8 cellular contexts compared by ENCODE assay signal in genomic region chr5:139709587-139710369, GRCh38.
A peak's percentile ranks its signal among the peaks of the same experiment; 100 is the strongest.
DNase-seq lines count a peak whose midpoint lies in the region; ATAC-seq and TF ChIP-seq lines count a peak whose summit lies in the region.

No MANE protein-coding gene starts in this region.

- H3K36me3 ChIP-seq in GM06990 (ENCODE audit: control insufficient read depth, insufficient read depth, low read length) (no peaks in the 10 kb centered on the region), SK-N-SH (replicated peaks in 1 of 2; ENCODE audit: control insufficient read depth in 1 of 2, insufficient read depth in 2 of 2, low read length in 1 of 2) (no peaks in the 10 kb centered on the region)

- POLR2A ChIA-PET in SK-N-SH (lab: Yijun Ruan, JAX) = interaction anchor here (0.7 to 4.6 kb wide), 27 partner anchors 9 to 76 kb away, joined by 3 to 35 read pairs (median 5); partner anchors contain the start of gene CXXC5

- DNase-seq in GM06990 (ENCODE audit: extremely low read depth, insufficient read length) (peak; percentile 49), SK-N-SH (peak; percentile 77), endothelial cell (ENCODE audit: low spot score) (peak; percentile 66), foreskin melanocyte (no peak), D341Med (ENCODE audit: low spot score) (no peak), dedifferentiated amniotic fluid mesenchymal stem cell (ENCODE audit: extremely low spot score) (no peak)

- no peaks in the 10 kb centered on the region for H4K20me1 ChIP-seq in SK-N-SH (ENCODE audit: insufficient read depth)

- peaks cover 28% of the 10 kb centered on the region for H3K27me3 Mint-ChIP-seq in endothelial cell (ENCODE audit: unreplicated experiment)
- H3K27me3 Mint-ChIP-seq in nephron (ENCODE audit: low read depth) = peaks cover 23% of the 10 kb centered on the region

- TF ChIP-seq RAD21 in SK-N-SH (IDR thresholded peaks at IDR 0.05; ENCODE audit: low read length) = no peak

- H3K9me3 ChIP-seq in SK-N-SH = no peaks in the 10 kb centered on the region

- H3K36me3 Mint-ChIP-seq in endothelial cell (ENCODE audit: low read depth, unreplicated experiment) (no peaks in the 10 kb centered on the region), nephron (ENCODE audit: low read depth) (no peaks in the 10 kb centered on the region)

- H3K9me3 Mint-ChIP-seq in endothelial cell (ENCODE audit: unreplicated experiment) (no peaks in the 10 kb centered on the region), nephron (no peaks in the 10 kb centered on the region)

- H3K4me3 ChIP-seq in GM06990 (replicated peaks; ENCODE audit: low read depth, low read length) (peak overlapping the region; percentile 22), SK-N-SH (ENCODE audit: low read depth in 2 of 2, low read length in 1 of 2) (peak overlapping the region; percentile 34 to 40)

- H3K4me1 Mint-ChIP-seq in endothelial cell (ENCODE audit: unreplicated experiment) = peaks cover 33% of the 10 kb centered on the region
- peaks cover 37% of the 10 kb centered on the region for H3K4me1 Mint-ChIP-seq in nephron

- peaks cover 21 to 56% of the 10 kb centered on the region in 2 experiments for H3K4me1 ChIP-seq in SK-N-SH (ENCODE audit: control insufficient read depth in 1 of 2, insufficient read depth in 2 of 2, low read depth in 1 of 2, low read length in 1 of 2)

- 82% methylated on average over 19 of the region's 59 CpGs for WGBS in SK-N-SH (ENCODE audit: low lambda C conversion rate)

- peaks cover 32% of the 10 kb centered on the region for H3F3A ChIP-seq in SK-N-SH (replicated peaks; ENCODE audit: insufficient read depth)

- no peaks in the 10 kb centered on the region for H3K79me2 ChIP-seq in SK-N-SH (ENCODE audit: insufficient read depth)

- no peak for TF ChIP-seq EP300 in SK-N-SH (IDR thresholded peaks at IDR 0.05; ENCODE audit: borderline replicate concordance in 1 of 2, low read depth in 1 of 2, low read length in 1 of 2)

- H3K9ac ChIP-seq in SK-N-SH = peak overlapping the region; percentile 10; the same call in 1 of the 2 replicates

- peak overlapping the region; percentile 79 for H3K4me2 ChIP-seq in SK-N-SH

- TF ChIP-seq CTCF in GM06990 (IDR thresholded peaks at IDR 0.05; ENCODE audit: insufficient read depth, low read length, poor library complexity, severe bottlenecking) (no peak), SK-N-SH (IDR thresholded peaks at IDR 0.05) (no peak), endothelial cell (IDR thresholded peaks at IDR 0.05; ENCODE audit: unreplicated experiment) (no peak), nephron (IDR thresholded peaks at IDR 0.05; ENCODE audit: unreplicated experiment in 3 of 3) (no peak)

- peak overlapping the region; percentile 81 for H3K4me3 Mint-ChIP-seq in endothelial cell (ENCODE audit: unreplicated experiment)
- H3K4me3 Mint-ChIP-seq in nephron = peak overlapping the region; percentile 79 to 82 (median 81)

- CTCF ChIA-PET in SK-N-SH (lab: Yijun Ruan, JAX) = interaction anchor here (0.6 to 7.1 kb wide), 20 partner anchors 10 to 588 kb away, joined by 3 to 93 read pairs (median 8); partner anchors contain the start of gene CXXC5

- H3K27me3 ChIP-seq in GM06990 (replicated peaks; ENCODE audit: control insufficient read depth, insufficient read depth, low read length) (no peaks in the 10 kb centered on the region; the same call in 1 of the 2 replicates), SK-N-SH (ENCODE audit: insufficient read depth) (no peaks in the 10 kb centered on the region)

- H3K9me2 ChIP-seq in SK-N-SH = no peaks in the 10 kb centered on the region

- H3K27ac Mint-ChIP-seq in endothelial cell (ENCODE audit: unreplicated experiment) (peak overlapping the region; percentile 57), nephron (peak overlapping the region; percentile 90 to 96 (median 95))

- no peak for ATAC-seq in HG03095 (IDR thresholded peaks at IDR 0.05; ENCODE audit: unreplicated experiment)

- H2AFZ ChIP-seq in SK-N-SH (ENCODE audit: low read depth) = 0 out of 2 replicates have a peak overlapping the region, but pooled peaks have one; percentile 14

- H3K27ac ChIP-seq in SK-N-SH (ENCODE audit: low read depth in 2 of 2, low read length in 1 of 2) = peak overlapping the region; percentile 95 to 99

TF ChIP-seq in SK-N-SH, 30 proteins besides CTCF, POLR2A, EP300 and RAD21:
- no peak for TF ChIP-seq RCOR1 (IDR thresholded peaks at IDR 0.05; ENCODE audit: low read length)
- peak; percentile 47; the same call in 1 of the 2 replicates for TF ChIP-seq USF1 (IDR thresholded peaks at IDR 0.05; ENCODE audit: borderline replicate concordance, low read depth)
TF ChIP-seq in SK-N-SH: peak in this region for 1.

Comparison
In these comparisons a context has a peak if more than half of its experiments do, and no peak if none do; other contexts are left out.
1. DNase-seq: peak in GM06990 (single experiment), SK-N-SH (single experiment) and endothelial cell (single experiment); none in foreskin melanocyte (single experiment), D341Med (single experiment) and dedifferentiated amniotic fluid mesenchymal stem cell (single experiment).